ENCODE assay signal across 19 cellular contexts in genomic region chr16:80900593-80900954, GRCh38.
DNase-seq lines count a peak whose midpoint lies in the region; ATAC-seq and TF ChIP-seq lines count a peak whose summit lies in the region.
"Had no signal": no experiment of that assay in that cellular context is flagged by ENCODE, and none has a peak within 500 bp of the region (broad histone marks: within the 10 kb centered on the region; RNA-seq: fewer than 3 reads in every experiment).

No MANE protein-coding gene starts in this region.

- no peaks in the 10 kb centered on the region for H3K79me1 ChIP-seq in IMR-90 (ENCODE audit: low read depth in 1 of 2, low read length in 2 of 2)

- H3K9ac ChIP-seq in IMR-90 (ENCODE audit: low read depth, low read length): no peak overlapping the region

- peak overlapping the region; percentile 50; the same call in 1 of the 2 replicates for H3K4ac ChIP-seq in IMR-90 (ENCODE audit: low read depth, low read length)

- no peak overlapping the region for H2BK120ac ChIP-seq in IMR-90 (ENCODE audit: low read depth, low read length)

- no peak overlapping the region; the same call in 1 of the 2 replicates for H2BK20ac ChIP-seq in IMR-90 (ENCODE audit: low read depth, low read length)

- no peak overlapping the region for H2AK9ac ChIP-seq in IMR-90 (replicated peaks; ENCODE audit: low read depth, low read length, poor library complexity)

- intact Hi-C loops in IMR-90 (cut with micrococcal nuclease) (no loop called here), stomach (cut with DNase I; ENCODE audit: low total_unique reads) (no loop called here)

- H2BK15ac ChIP-seq in IMR-90 (ENCODE audit: low read depth, low read length): no peak overlapping the region

- DNase-seq in IMR-90 (no peak), brain microvascular endothelial cell (no peak), fibroblast of the aortic adventitia (ENCODE audit: low read depth) (no peak), stomach (no peak), NCI-H82 treated with DMSO at 0.1 percent for 48 hours (lab: John Stamatoyannopoulos, UW; ENCODE audit: unreplicated experiment) (no peak), T1000 (lab: John Stamatoyannopoulos, UW) (no peak), tibial nerve (ENCODE audit: low spot score in 2 of 2) (no peak)
- DNase-seq: activated B cell treated with CpG ODN at 0.5 μM for 24 hours; activated CD8-positive, alpha-beta T cell treated with anti-CD3 and anti-CD28 coated beads for 36 hours; activated T-cell treated with anti-CD3 and anti-CD28 coated beads, Interleukin-2, amount 50 U/mL, for 48 hours; effector memory CD4-positive, alpha-beta T cell; kidney glomerular epithelial cell; NCI-H2107; NCI-H524; retina; stimulated activated naive CD8-positive, alpha-beta T cell treated with anti-CD3 and anti-CD28 coated beads, Interleukin-15, Interleukin-2, amounts not matched to agents 100 U/mL and 50 U/mL, for 24 hours; T-helper 17 cell had no signal

- in situ Hi-C loops in IMR-90 (cut with MboI; ENCODE audit: low sequenced_read_pairs): no loop called here
- in situ Hi-C loops in brain microvascular endothelial cell (cut with HindIII; ENCODE audit: low pct_ligation_motif_present, low sequenced_read_pairs): no loop called here

- H3K18ac ChIP-seq in IMR-90 (ENCODE audit: low read depth, low read length): 0 out of 2 replicates have a peak overlapping the region, but pooled peaks have one; percentile 16

- no peak overlapping the region for H3K23ac ChIP-seq in IMR-90 (ENCODE audit: low read depth, low read length)

- H3K9me3 ChIP-seq in IMR-90 (ENCODE audit: control insufficient read depth, insufficient read depth, low read length): no peaks in the 10 kb centered on the region
- H3K9me3 ChIP-seq in stomach: no peaks in the 10 kb centered on the region
- H3K9me3 ChIP-seq in tibial nerve: peaks cover 0 to 2% (median 0%) of the 10 kb centered on the region in 4 donors
- H3K9me3 ChIP-seq: uterus had no signal

- no peak overlapping the region; the same call in 1 of the 2 replicates for H3K4me2 ChIP-seq in IMR-90 (ENCODE audit: low read depth, low read length)

- no peak for TF ChIP-seq POLR2A in IMR-90 (IDR thresholded peaks at IDR 0.05; ENCODE audit: low read depth, low read length)
- TF ChIP-seq POLR2A in stomach (IDR thresholded peaks at IDR 0.05): no peak
- no peak for TF ChIP-seq POLR2A in tibial nerve (IDR thresholded peaks at IDR 0.05)

- no peak for TF ChIP-seq EP300 in stomach (IDR thresholded peaks at IDR 0.05)
- no peak for TF ChIP-seq EP300 in tibial nerve (IDR thresholded peaks at IDR 0.05)

- peak overlapping the region; percentile 45 for H4K5ac ChIP-seq in IMR-90 (ENCODE audit: low read depth, low read length)

- dilution Hi-C loops in IMR-90 (cut with HindIII; ENCODE audit: low sequenced_read_pairs, unreplicated experiment): no loop called here

- H3K36me3 ChIP-seq in IMR-90 (ENCODE audit: control insufficient read depth, insufficient read depth, low read length) (no peaks in the 10 kb centered on the region), brain microvascular endothelial cell (replicated peaks) (no peaks in the 10 kb centered on the region), stomach (no peaks in the 10 kb centered on the region), tibial nerve (no peaks in the 10 kb centered on the region)
- H3K36me3 ChIP-seq: uterus had no signal

- H2AK5ac ChIP-seq in IMR-90 (ENCODE audit: low read depth, low read length): peak overlapping the region; percentile 34; the same call in 1 of the 2 replicates

- CTCF ChIA-PET in IMR-90 (lab: Yijun Ruan, JAX): no interaction called here

- 100% methylated on average over 7 of the region's 8 CpGs; no CpG with 5 or more reads in 1 of the 2 experiments for WGBS in IMR-90 (ENCODE audit: extremely low coverage in 2 of 2, insufficient read length in 1 of 2), 2 experiments
- 42 to 72% (median 66%) methylated on average over 8 of the region's 8 CpGs for WGBS in stomach, 5 donors
- 34 to 76% methylated on average over 4 to 8 of the region's 8 CpGs for WGBS in tibial nerve, 2 donors

- H3K56ac ChIP-seq in IMR-90 (ENCODE audit: extremely low read depth, insufficient read depth, low read length): no peak overlapping the region

- H3K27me3 ChIP-seq in IMR-90 (ENCODE audit: control insufficient read depth, insufficient read depth, low read length): no peaks in the 10 kb centered on the region
- H3K27me3 ChIP-seq in brain microvascular endothelial cell (replicated peaks): no peaks in the 10 kb centered on the region
- no peaks in the 10 kb centered on the region for H3K27me3 ChIP-seq in stomach
- H3K27me3 ChIP-seq in tibial nerve: no peaks in the 10 kb centered on the region
- H3K27me3 ChIP-seq: uterus had no signal

- H2AFZ ChIP-seq in IMR-90 (replicated peaks; ENCODE audit: low read length, poor library complexity): peak overlapping the region; percentile 33

- H3K14ac ChIP-seq in IMR-90 (replicated peaks; ENCODE audit: low read depth, low read length): no peak overlapping the region

- TF ChIP-seq CTCF in IMR-90 (conservative IDR thresholded peaks at IDR 0.05; ENCODE audit: low read depth, low read length): no peak
- TF ChIP-seq CTCF in brain microvascular endothelial cell (IDR thresholded peaks at IDR 0.05; ENCODE audit: low read depth, low read length, missing control alignments): no peak
- TF ChIP-seq CTCF in fibroblast of the aortic adventitia (IDR thresholded peaks at IDR 0.05; ENCODE audit: insufficient read depth, low read length): no peak
- TF ChIP-seq CTCF in stomach (IDR thresholded peaks at IDR 0.05): no peak
- no peak for TF ChIP-seq CTCF in tibial nerve (IDR thresholded peaks at IDR 0.05)

- H3K4me3 ChIP-seq in IMR-90 (ENCODE audit: insufficient read depth, low read depth, low read length): no peak overlapping the region
- H3K4me3 ChIP-seq in brain microvascular endothelial cell (ENCODE audit: low read depth, low read length): no peak overlapping the region
- H3K4me3 ChIP-seq in fibroblast of the aortic adventitia (ENCODE audit: low read depth, low read length): peak overlapping the region; percentile 45
- no peak overlapping the region for H3K4me3 ChIP-seq in stomach
- peak overlapping the region in 1 of 4 donors; percentile 2 for H3K4me3 ChIP-seq in tibial nerve
- H3K4me3 ChIP-seq: uterus had no signal

- peak overlapping the region; percentile 15; the same call in 1 of the 2 replicates for H4K91ac ChIP-seq in IMR-90 (ENCODE audit: insufficient read depth, low read depth, low read length)

- no TSS peak for BruUV-seq in IMR-90 (replicated peaks; lab: Mats Ljungman, UMichigan)

- H3K27ac ChIP-seq in IMR-90 (ENCODE audit: insufficient read depth, low read length) (peak overlapping the region; percentile 3; the same call in 1 of the 2 replicates), brain microvascular endothelial cell (peak overlapping the region; percentile 66), stomach (peak overlapping the region; percentile 44 to 81 (median 70)), tibial nerve (peak overlapping the region in 2 of 4 donors; percentile 22 to 67)

- H3K4me1 ChIP-seq in IMR-90 (ENCODE audit: control insufficient read depth, insufficient read depth, low read length) (peaks cover 7% of the 10 kb centered on the region), stomach (peaks cover 0 to 24% (median 10%) of the 10 kb centered on the region in 4 donors), tibial nerve (peaks cover 0 to 13% (median 0%) of the 10 kb centered on the region in 4 donors)
- H3K4me1 ChIP-seq: uterus had no signal

- H2BK5ac ChIP-seq in IMR-90 (ENCODE audit: low read depth, low read length, poor library complexity, severe bottlenecking): no peak overlapping the region

- ATAC-seq in IMR-90 (ENCODE audit: low read depth): no peak
- ATAC-seq: activated CD8-positive, alpha-beta T cell treated with anti-CD3 and anti-CD28 coated beads for 36 hours; activated naive CD4-positive, alpha-beta T cell treated with anti-CD3 and anti-CD28 coated beads, Interleukin-2, amount 50 U/mL, for 72 hours; stimulated activated naive CD8-positive, alpha-beta T cell treated with anti-CD3 and anti-CD28 coated beads, Interleukin-15, Interleukin-2, amounts not matched to agents 100 U/mL and 50 U/mL, for 24 hours; T-helper 17 cell had no signal

- peak overlapping the region in 1 of 2 experiments; percentile 14; a peak in 2 of 4 replicates for H4K8ac ChIP-seq in IMR-90 (ENCODE audit: low read depth in 2 of 2, low read length in 2 of 2)

- H3K9me1 ChIP-seq in IMR-90 (ENCODE audit: insufficient read depth, low read length): 0 out of 2 replicates have a peak, but pooled peaks cover 6% of the 10 kb centered on the region

- no peak for TF ChIP-seq RAD21 in IMR-90 (IDR thresholded peaks at IDR 0.05; ENCODE audit: low read length)

- H4K20me1 ChIP-seq in IMR-90 (ENCODE audit: insufficient read depth, low read length): no peaks in the 10 kb centered on the region

- POLR2A ChIA-PET in IMR-90 (lab: Charles Lee; ENCODE audit: unreplicated experiment): no interaction called here

TF ChIP-seq in IMR-90, 13 proteins besides CTCF, POLR2A, EP300 and RAD21 (continues in another document):
- TF ChIP-seq SMC3 (IDR thresholded peaks at IDR 0.05; ENCODE audit: low read depth, low read length) (no peak), MAZ (IDR thresholded peaks at IDR 0.05; ENCODE audit: borderline replicate concordance, low read depth, low read length) (no peak), ELK1 (IDR thresholded peaks at IDR 0.05; ENCODE audit: borderline replicate concordance, low read depth, low read length) (no peak), USF2 (IDR thresholded peaks at IDR 0.05; ENCODE audit: low read depth, low read length) (no peak), CHD1 (IDR thresholded peaks at IDR 0.05; ENCODE audit: low read depth, low read length) (no peak), NFE2L2 (IDR thresholded peaks at IDR 0.05; ENCODE audit: low read depth, low read length) (no peak), RFX5 (IDR thresholded peaks at IDR 0.05; ENCODE audit: low read depth, low read length) (no peak), MAFK (IDR thresholded peaks at IDR 0.05; ENCODE audit: low read depth, low read length) (no peak), BHLHE40 (IDR thresholded peaks at IDR 0.05; ENCODE audit: low read depth, low read length) (no peak)
